In the genomic region with DNA sequence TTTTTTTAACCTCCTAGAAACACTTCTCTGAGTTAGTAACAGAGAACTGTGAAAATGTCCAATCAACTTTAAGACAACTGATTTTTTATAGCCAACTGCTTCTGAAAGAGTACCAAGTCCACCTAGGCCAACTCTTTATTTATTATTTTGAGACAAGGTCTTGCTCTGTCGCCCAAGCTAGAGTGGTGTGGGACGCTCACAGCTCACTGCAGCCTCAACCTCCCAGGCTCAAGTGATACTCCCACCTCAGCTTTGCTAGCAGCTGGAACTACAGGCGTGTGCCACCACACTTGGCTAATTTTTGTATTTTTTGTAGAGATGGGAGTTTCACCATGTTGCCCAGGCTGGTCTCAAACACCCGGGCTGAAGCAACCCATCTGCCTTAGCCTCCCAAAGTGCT, we compare ENCODE assay signal across 26 cellular contexts.
"Had no signal": no experiment of that assay in that cellular context is flagged by ENCODE, and none has a peak within 500 bp of the region (broad histone marks: within the 10 kb centered on the region; RNA-seq: fewer than 3 reads in every experiment).

No MANE protein-coding gene starts in this region.

- H3K27me3 ChIP-seq: dorsolateral prefrontal cortex, heart right ventricle, neural progenitor cell, ovary, right atrium auricular region, sigmoid colon, testis, tibial nerve, upper lobe of right lung, vagina had no signal

- H3K4me2 ChIP-seq: neural progenitor cell had no signal

- H3K9me3 Mint-ChIP-seq: natural killer cell; neural progenitor cell; stimulated activated naive B cell treated with anti-CD40 and anti-IgM and Interleukin-4, amounts not matched to agents 10 μg/mL and 1 μg/mL and 100 μg/mL, for 72 hours; stimulated activated naive CD8-positive, alpha-beta T cell treated with anti-CD3 and anti-CD28 coated beads, Interleukin-15, amount 100 ng/mL, for 72 hours had no signal

- H3K9ac ChIP-seq: neural progenitor cell had no signal

- H3K4me3 Mint-ChIP-seq: natural killer cell; neural progenitor cell; stimulated activated naive B cell treated with anti-CD40 and anti-IgM and Interleukin-4, amounts not matched to agents 10 μg/mL and 1 μg/mL and 100 μg/mL, for 72 hours; stimulated activated naive CD8-positive, alpha-beta T cell treated with anti-CD3 and anti-CD28 coated beads, Interleukin-15, amount 100 ng/mL, for 72 hours had no signal

- H3K4me3 ChIP-seq: dorsolateral prefrontal cortex, heart right ventricle, mucosa of descending colon, neural progenitor cell, ovary, right atrium auricular region, sigmoid colon, skin epidermis, testis, tibial nerve, upper lobe of right lung, vagina had no signal

- ATAC-seq: esophagus mucosa; heart right ventricle; left lobe of liver; mucosa of descending colon; natural killer cell; stimulated activated naive B cell treated with anti-CD40 and anti-IgM and Interleukin-4, amounts not matched to agents 10 μg/mL and 1 μg/mL and 100 μg/mL, for 72 hours; stimulated activated naive CD8-positive, alpha-beta T cell treated with anti-CD3 and anti-CD28 coated beads, Interleukin-15, amount 100 ng/mL, for 72 hours; upper lobe of right lung had no signal

- H3K27ac Mint-ChIP-seq: natural killer cell; neural progenitor cell; stimulated activated naive B cell treated with anti-CD40 and anti-IgM and Interleukin-4, amounts not matched to agents 10 μg/mL and 1 μg/mL and 100 μg/mL, for 72 hours; stimulated activated naive CD8-positive, alpha-beta T cell treated with anti-CD3 and anti-CD28 coated beads, Interleukin-15, amount 100 ng/mL, for 72 hours had no signal

- H2AFZ ChIP-seq: neural progenitor cell had no signal

- FAIRE-seq: frontal cortex, islet of Langerhans had no signal

- H3K36me3 Mint-ChIP-seq: natural killer cell had no signal

- H3K27me3 Mint-ChIP-seq: stimulated activated naive B cell treated with anti-CD40 and anti-IgM and Interleukin-4, amounts not matched to agents 10 μg/mL and 1 μg/mL and 100 μg/mL, for 72 hours; stimulated activated naive CD8-positive, alpha-beta T cell treated with anti-CD3 and anti-CD28 coated beads, Interleukin-15, amount 100 ng/mL, for 72 hours had no signal

- DNase-seq: dorsolateral prefrontal cortex; effector CD8-positive, alpha-beta T cell; heart right ventricle; hypothalamus; kidney glomerular epithelial cell; mammary epithelial cell; mucosa of descending colon; natural killer cell; nucleus accumbens; ovary; sigmoid colon; stimulated activated CD4-positive, alpha-beta T cell treated with anti-CD3 and anti-CD28 coated beads, Interleukin-2, amount 100 ng/mL, for 24 hours; stimulated activated CD4-positive, alpha-beta T cell treated with anti-CD3 and anti-CD28 coated beads, Interleukin-4, amount 100 ng/mL, for 4 hours; stimulated activated naive B cell treated with anti-CD40 and anti-IgM and Interleukin-4, amounts not matched to agents 10 μg/mL and 1 μg/mL and 100 μg/mL, for 72 hours; stimulated activated naive CD8-positive, alpha-beta T cell treated with anti-CD3 and anti-CD28 coated beads, Interleukin-15, amount 100 ng/mL, for 72 hours; testis; upper lobe of right lung had no signal

- H3K27ac ChIP-seq: heart right ventricle, neural progenitor cell, ovary, right atrium auricular region, sigmoid colon, skin epidermis, testis, tibial nerve, upper lobe of right lung, vagina had no signal

- H3K9me3 ChIP-seq: heart right ventricle, mucosa of descending colon, ovary, right atrium auricular region, sigmoid colon, testis, tibial nerve, upper lobe of right lung, vagina had no signal

- H3K36me3 ChIP-seq: heart right ventricle, neural progenitor cell, ovary, right atrium auricular region, sigmoid colon, tibial nerve, upper lobe of right lung, vagina had no signal
